In genomic region chr19:2041686-2042484, GRCh38 we compare ENCODE assay signal across 8 cellular contexts. TPM values are rescaled to one million over a fixed set of nuclear protein-coding genes. Genes with fewer than 3 reads are reported as not detected.
DNase-seq lines count a peak whose midpoint lies in the region; ATAC-seq and TF ChIP-seq lines count a peak whose summit lies in the region.

No MANE protein-coding gene starts in this region.

- no peaks in the 10 kb centered on the region for H3K27me3 ChIP-seq in heart right ventricle

- H3K9me3 Mint-ChIP-seq in progenitor cell of endocrine pancreas (ENCODE audit: low read depth) = no peaks in the 10 kb centered on the region
- no peaks in the 10 kb centered on the region for H3K9me3 Mint-ChIP-seq in type B pancreatic cell

- peak overlapping the region; percentile 80 to 100 (median 90) for H3K27ac ChIP-seq in heart right ventricle

- TF ChIP-seq CTCF in heart right ventricle (IDR thresholded peaks at IDR 0.05) = no peak
- TF ChIP-seq CTCF in progenitor cell of endocrine pancreas (IDR thresholded peaks at IDR 0.05; ENCODE audit: unreplicated experiment) = no peak
- TF ChIP-seq CTCF in type B pancreatic cell (conservative IDR thresholded peaks at IDR 0.05) = no peak

- H3K4me1 ChIP-seq in heart right ventricle = peaks cover 63 to 79% (median 74%) of the 10 kb centered on the region in 9 donors

- H3K36me3 Mint-ChIP-seq in progenitor cell of endocrine pancreas (ENCODE audit: insufficient read depth) (peaks cover 13% of the 10 kb centered on the region), type B pancreatic cell (no peaks in the 10 kb centered on the region)

- peak overlapping the region; percentile 71 for H3K27ac Mint-ChIP-seq in progenitor cell of endocrine pancreas
- no peak overlapping the region for H3K27ac Mint-ChIP-seq in type B pancreatic cell

- DNase-seq in GDM1 (lab: John Stamatoyannopoulos, UW) = peak; percentile 92
- DNase-seq in NCI-H128 (lab: John Stamatoyannopoulos, UW; ENCODE audit: unreplicated experiment) = peak; percentile 86
- peak; percentile 100 for DNase-seq in T follicular helper cell (ENCODE audit: low read depth)
- DNase-seq in amniotic epithelial cell (ENCODE audit: low read depth) = peak; percentile 94
- DNase-seq in heart right ventricle = peak; percentile 95 to 99
- DNase-seq in progenitor cell of endocrine pancreas (ENCODE audit: low spot score, unreplicated experiment) = peak; percentile 98
- peak; percentile 96 for DNase-seq in type B pancreatic cell (ENCODE audit: extremely low spot score, unreplicated experiment)

- peak overlapping the region in 8 of 10 donors; percentile 27 to 53 (median 42) for H3K4me3 ChIP-seq in heart right ventricle

- WGBS in heart right ventricle, 2 donors = 19 to 32% methylated on average over 77 of the region's 77 CpGs

- H3K9me3 ChIP-seq in heart right ventricle = no peaks in the 10 kb centered on the region

- H3K4me1 Mint-ChIP-seq in progenitor cell of endocrine pancreas (ENCODE audit: low read depth) = no peaks in the 10 kb centered on the region
- no peaks in the 10 kb centered on the region for H3K4me1 Mint-ChIP-seq in type B pancreatic cell (ENCODE audit: unreplicated experiment)

- H3K4me3 Mint-ChIP-seq in progenitor cell of endocrine pancreas (ENCODE audit: low read depth) = peak overlapping the region; percentile 41
- peak overlapping the region; percentile 60 for H3K4me3 Mint-ChIP-seq in type B pancreatic cell

- peaks cover 0 to 89% (median 40%) of the 10 kb centered on the region in 9 donors for H3K36me3 ChIP-seq in heart right ventricle

- ATAC-seq in HG02571 (IDR thresholded peaks at IDR 0.05; ENCODE audit: unreplicated experiment) (peak; percentile 51), heart right ventricle (peak; percentile 84 to 93 (median 90))

- H3K27me3 Mint-ChIP-seq in progenitor cell of endocrine pancreas (no peaks in the 10 kb centered on the region), type B pancreatic cell (no peaks in the 10 kb centered on the region)

- intact Hi-C loops in heart right ventricle (cut with DNase I) = no loop called here

RNA-seq across cellular contexts. Expression of gene MKNK2, which starts 9.2 kb away (rescaled TPM):
- 100 to 1,000 TPM; 107 to 260 (median 144) TPM for total RNA-seq in heart right ventricle
- 100 to 1,000 TPM; 144 to 189 TPM for polyA plus RNA-seq in heart right ventricle
- total RNA-seq in progenitor cell of endocrine pancreas = 145 and 163 TPM in 2 replicates
- 118 and 120 TPM in 2 replicates for total RNA-seq in type B pancreatic cell (ENCODE audit: low replicate concordance)

RNA-seq across cellular contexts. Expression of gene BTBD2, which starts 26.4 kb away (rescaled TPM):
- total RNA-seq in heart right ventricle (10 to 100 TPM; 45.1 to 70.4 (median 56.6) TPM), progenitor cell of endocrine pancreas (115 and 125 TPM in 2 replicates), type B pancreatic cell (ENCODE audit: low replicate concordance) (72.5 and 118 TPM in 2 replicates)
- polyA plus RNA-seq in heart right ventricle = 10 to 100 TPM; 42.8 to 55.2 TPM

RNA-seq across cellular contexts. Expression of gene MOB3A, which starts 54.2 kb away (rescaled TPM):
- total RNA-seq in heart right ventricle (10 to 100 TPM; 10.0 to 30.5 (median 16.2) TPM), progenitor cell of endocrine pancreas (33.2 and 38.5 TPM in 2 replicates), type B pancreatic cell (ENCODE audit: low replicate concordance) (34.6 and 37.8 TPM in 2 replicates)
- polyA plus RNA-seq in heart right ventricle = 10 to 100 TPM in 1 of 2 donors, 1 to 10 TPM in 1; 8.9 to 12.8 TPM

RNA-seq across cellular contexts. Expression of gene IZUMO4, which starts 54.8 kb away (rescaled TPM):
- 1 to 10 TPM; 1.2 to 6.5 (median 2.2) TPM for total RNA-seq in heart right ventricle
- polyA plus RNA-seq in heart right ventricle = 10 to 100 TPM in 1 of 2 donors, 1 to 10 TPM in 1; 8.6 to 13.1 TPM
- total RNA-seq in progenitor cell of endocrine pancreas = 15.9 and 16.5 TPM in 2 replicates
- total RNA-seq in type B pancreatic cell (ENCODE audit: low replicate concordance) = 4.9 and 7.4 TPM in 2 replicates

Comparison
In these comparisons a context has a peak if more than half of its experiments do, and no peak if none do; other contexts are left out.
1. Peak in every context shown above with its lines: DNase-seq, ATAC-seq, H3K4me3 ChIP-seq and H3K27ac ChIP-seq.